ENCODE assay signal across 1 cellular context in genomic region chr11:6410695-6411430, GRCh38.
TF ChIP-seq lines count a peak whose summit lies in the region.

No MANE protein-coding gene starts in this region.

TF ChIP-seq in IMR-90, 13 proteins besides CTCF, POLR2A, EP300 and RAD21:
- TF ChIP-seq, protein P1, sequence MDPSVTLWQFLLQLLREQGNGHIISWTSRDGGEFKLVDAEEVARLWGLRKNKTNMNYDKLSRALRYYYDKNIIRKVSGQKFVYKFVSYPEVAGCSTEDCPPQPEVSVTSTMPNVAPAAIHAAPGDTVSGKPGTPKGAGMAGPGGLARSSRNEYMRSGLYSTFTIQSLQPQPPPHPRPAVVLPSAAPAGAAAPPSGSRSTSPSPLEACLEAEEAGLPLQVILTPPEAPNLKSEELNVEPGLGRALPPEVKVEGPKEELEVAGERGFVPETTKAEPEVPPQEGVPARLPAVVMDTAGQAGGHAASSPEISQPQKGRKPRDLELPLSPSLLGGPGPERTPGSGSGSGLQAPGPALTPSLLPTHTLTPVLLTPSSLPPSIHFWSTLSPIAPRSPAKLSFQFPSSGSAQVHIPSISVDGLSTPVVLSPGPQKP (IDR thresholded peaks at IDR 0.05; ENCODE audit: borderline replicate concordance, low read depth, low read length), result no peak
- TF ChIP-seq RCOR1 (IDR thresholded peaks at IDR 0.05; ENCODE audit: insufficient replicate concordance, low read length) (no peak), MXI1 (IDR thresholded peaks at IDR 0.05; ENCODE audit: borderline replicate concordance, low read depth, low read length) (no peak), NFE2L2 (IDR thresholded peaks at IDR 0.05; ENCODE audit: low read depth, low read length) (no peak), CHD1 (IDR thresholded peaks at IDR 0.05; ENCODE audit: low read depth, low read length) (no peak), FOS (IDR thresholded peaks at IDR 0.05; ENCODE audit: low read depth, low read length) (no peak), USF2 (IDR thresholded peaks at IDR 0.05; ENCODE audit: low read depth, low read length) (no peak), MAFK (IDR thresholded peaks at IDR 0.05; ENCODE audit: low read depth, low read length) (no peak), MAZ (IDR thresholded peaks at IDR 0.05; ENCODE audit: borderline replicate concordance, low read depth, low read length) (no peak), RFX5 (IDR thresholded peaks at IDR 0.05; ENCODE audit: low read depth, low read length) (no peak)
